Comparison of ENCODE assay signal across 1 cellular context in the genomic region with DNA sequence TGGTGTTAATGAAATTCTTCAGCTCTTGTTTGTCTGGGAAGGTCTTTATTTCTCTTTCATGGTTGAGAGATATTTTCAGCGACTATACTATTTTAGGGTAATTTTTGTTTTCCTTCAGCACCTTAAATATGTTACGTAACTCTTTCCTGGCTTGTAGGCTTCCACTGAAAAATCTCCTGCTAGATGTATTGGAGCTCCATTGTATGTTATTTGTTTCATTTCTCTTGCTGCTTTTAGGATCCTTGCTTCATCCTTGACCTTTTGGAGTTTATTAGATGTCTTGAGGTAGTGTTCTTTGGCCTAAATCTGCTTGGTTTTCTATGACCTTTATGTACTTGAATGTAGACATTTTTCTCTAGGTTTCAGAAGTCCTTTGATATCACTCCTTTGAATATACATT.
TF ChIP-seq lines count a peak whose summit lies in the region.

No MANE protein-coding gene starts in this region.

TF ChIP-seq in HEK293, 187 proteins besides CTCF, POLR2A, EP300 and RAD21 (continued from another document):
- TF ChIP-seq ZNF138 (tag by site-specific recombination; IDR thresholded peaks at IDR 0.05; ENCODE audit: borderline replicate concordance) (no peak), ZNF830 (tag by site-specific recombination; IDR thresholded peaks at IDR 0.05; ENCODE audit: low read depth) (no peak), EGR2 (tag by site-specific recombination; IDR thresholded peaks at IDR 0.05; ENCODE audit: low read depth) (no peak), ZNF791 (tag by site-specific recombination; IDR thresholded peaks at IDR 0.05) (peak; percentile 92), SETDB1 (IDR thresholded peaks at IDR 0.05; ENCODE audit: insufficient read length, low read length) (peak; percentile 30)
- TF ChIP-seq, protein P1, sequence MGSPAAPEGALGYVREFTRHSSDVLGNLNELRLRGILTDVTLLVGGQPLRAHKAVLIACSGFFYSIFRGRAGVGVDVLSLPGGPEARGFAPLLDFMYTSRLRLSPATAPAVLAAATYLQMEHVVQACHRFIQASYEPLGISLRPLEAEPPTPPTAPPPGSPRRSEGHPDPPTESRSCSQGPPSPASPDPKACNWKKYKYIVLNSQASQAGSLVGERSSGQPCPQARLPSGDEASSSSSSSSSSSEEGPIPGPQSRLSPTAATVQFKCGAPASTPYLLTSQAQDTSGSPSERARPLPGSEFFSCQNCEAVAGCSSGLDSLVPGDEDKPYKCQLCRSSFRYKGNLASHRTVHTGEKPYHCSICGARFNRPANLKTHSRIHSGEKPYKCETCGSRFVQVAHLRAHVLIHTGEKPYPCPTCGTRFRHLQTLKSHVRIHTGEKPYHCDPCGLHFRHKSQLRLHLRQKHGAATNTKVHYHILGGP (tag by site-specific recombination; IDR thresholded peaks at IDR 0.05): no peak
